Comparison of ENCODE assay signal across 10 cellular contexts in the genomic region with DNA sequence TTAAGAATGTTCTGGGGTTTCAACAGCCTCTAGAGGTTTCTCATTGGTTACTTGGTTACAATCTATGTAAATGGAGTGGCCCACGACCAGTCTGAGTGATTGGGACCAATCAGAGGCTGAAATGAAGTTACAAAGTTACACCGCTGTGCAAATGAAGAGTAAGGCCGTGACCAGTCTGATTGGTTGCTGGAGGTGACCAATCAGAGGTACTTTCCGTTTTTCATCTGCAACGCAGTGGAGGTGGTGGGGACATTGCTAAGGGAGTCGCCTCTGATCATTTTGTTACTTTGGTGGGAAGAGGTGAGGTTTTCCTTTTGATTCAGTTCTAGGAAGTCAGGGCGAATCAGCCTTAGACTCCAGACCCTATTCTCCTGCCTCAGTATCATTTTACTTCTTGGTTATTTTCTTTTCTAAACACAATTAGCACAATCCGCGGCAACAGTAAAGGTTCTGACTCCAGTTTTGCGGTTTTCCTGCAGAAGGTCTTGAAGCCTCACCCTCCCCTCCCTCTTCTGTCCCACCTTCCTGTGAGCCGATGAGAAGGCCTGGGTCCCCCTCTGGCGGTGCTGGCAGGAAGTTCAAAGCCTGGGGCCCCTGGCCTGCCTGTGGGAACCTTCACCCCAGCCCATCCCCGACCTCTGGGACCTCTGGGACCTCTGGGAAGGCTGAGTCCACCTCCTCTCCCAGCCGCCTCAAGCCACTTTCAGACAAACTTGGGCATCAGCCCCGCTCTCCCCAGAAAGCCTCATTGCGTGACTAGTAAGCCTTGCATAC. TPM values are rescaled to one million over a fixed set of nuclear protein-coding genes. Genes with fewer than 3 reads are reported as not detected.
DNase-seq lines count a peak whose midpoint lies in the region; ATAC-seq and TF ChIP-seq lines count a peak whose summit lies in the region.
"Had no signal": no experiment of that assay in that cellular context is flagged by ENCODE, and none has a peak within 500 bp of the region (broad histone marks: within the 10 kb centered on the region; RNA-seq: fewer than 3 reads in every experiment).

No MANE protein-coding gene starts in this region.

- H3K4me1 Mint-ChIP-seq in activated CD4-positive, alpha-beta memory T cell treated with anti-CD3 and anti-CD28 coated beads for 36 hours (ENCODE audit: low read depth), result peaks cover 19% of the 10 kb centered on the region
- no peaks in the 10 kb centered on the region for H3K4me1 Mint-ChIP-seq in central memory CD8-positive, alpha-beta T cell

- POLR2A ChIA-PET in activated CD4-positive, alpha-beta memory T cell treated with anti-CD3 and anti-CD28 coated beads for 36 hours (lab: Charles Lee), result no interaction called here

- H3K27me3 ChIP-seq in vagina, result no peaks in the 10 kb centered on the region
- H3K27me3 ChIP-seq: cardiac muscle cell had no signal

- H3K27me3 Mint-ChIP-seq in activated CD4-positive, alpha-beta memory T cell treated with anti-CD3 and anti-CD28 coated beads for 36 hours, result peaks cover under 1% of the 10 kb centered on the region
- peaks cover 17% of the 10 kb centered on the region for H3K27me3 Mint-ChIP-seq in central memory CD8-positive, alpha-beta T cell

- peak overlapping the region; percentile 77 for H3K27ac Mint-ChIP-seq in activated CD4-positive, alpha-beta memory T cell treated with anti-CD3 and anti-CD28 coated beads for 36 hours
- no peak overlapping the region for H3K27ac Mint-ChIP-seq in central memory CD8-positive, alpha-beta T cell (ENCODE audit: low read depth)

- no peaks in the 10 kb centered on the region for H3K36me3 ChIP-seq in vagina
- H3K36me3 ChIP-seq: cardiac muscle cell had no signal

- ATAC-seq in central memory CD8-positive, alpha-beta T cell (replicated peaks; ENCODE audit: extremely low read depth, poor library complexity, severe bottlenecking), result peak; percentile 43
- ATAC-seq in GM19023 (IDR thresholded peaks at IDR 0.05; ENCODE audit: unreplicated experiment), result no peak
- ATAC-seq: psoas muscle had no signal

- H3K36me3 Mint-ChIP-seq in activated CD4-positive, alpha-beta memory T cell treated with anti-CD3 and anti-CD28 coated beads for 36 hours, result no peaks in the 10 kb centered on the region
- H3K36me3 Mint-ChIP-seq in central memory CD8-positive, alpha-beta T cell (ENCODE audit: insufficient read depth), result no peaks in the 10 kb centered on the region

- H3K4me3 ChIP-seq in vagina (no peak overlapping the region), coronary artery (no peak overlapping the region)
- H3K4me3 ChIP-seq: cardiac muscle cell, psoas muscle had no signal

- no peaks in the 10 kb centered on the region for H3K9me3 Mint-ChIP-seq in activated CD4-positive, alpha-beta memory T cell treated with anti-CD3 and anti-CD28 coated beads for 36 hours
- H3K9me3 Mint-ChIP-seq in central memory CD8-positive, alpha-beta T cell, result no peaks in the 10 kb centered on the region

- CTCF ChIA-PET in activated CD4-positive, alpha-beta memory T cell treated with anti-CD3 and anti-CD28 coated beads for 36 hours (lab: Charles Lee), result interaction anchor here (1.1 kb wide), 2 partner anchors 9 to 19 kb away, joined by 3 to 5 read pairs; no protein-coding TSS in a partner anchor

- TF ChIP-seq POLR2A in vagina (IDR thresholded peaks at IDR 0.05), result no peak

- DNase-seq in KG1 (lab: John Stamatoyannopoulos, UW), result peak; percentile 81
- DNase-seq in activated CD4-positive, alpha-beta memory T cell treated with anti-CD3 and anti-CD28 coated beads for 36 hours, result peak; percentile 80
- peak; percentile 30 to 33 for DNase-seq in central memory CD8-positive, alpha-beta T cell (ENCODE audit: low spot score in 2 of 2)
- peak; percentile 42 for DNase-seq in stimulated activated CD8-positive, alpha-beta memory T cell treated with anti-CD3 and anti-CD28 coated beads, Interleukin-15, amount 100 ng/mL, for 1 hour (ENCODE audit: low read depth)
- DNase-seq in vagina (ENCODE audit: extremely low spot score in 2 of 2), result no peak
- DNase-seq in coronary artery (ENCODE audit: low spot score), result no peak
- no peak for DNase-seq in DMS53 (lab: John Stamatoyannopoulos, UW)

- no peak for TF ChIP-seq CTCF in vagina (IDR thresholded peaks at IDR 0.05)
- TF ChIP-seq CTCF in coronary artery (IDR thresholded peaks at IDR 0.05), result no peak

- H3K9me3 ChIP-seq in vagina, result no peaks in the 10 kb centered on the region
- H3K9me3 ChIP-seq: psoas muscle had no signal

- intact Hi-C loops in activated CD4-positive, alpha-beta memory T cell treated with anti-CD3 and anti-CD28 coated beads for 36 hours (cut with micrococcal nuclease), result no loop called here
- intact Hi-C loops in vagina (cut with DNase I), result no loop called here

- H3K4me1 ChIP-seq in vagina, result no peaks in the 10 kb centered on the region
- H3K4me1 ChIP-seq: psoas muscle had no signal

- peak overlapping the region; percentile 64 for H3K4me3 Mint-ChIP-seq in activated CD4-positive, alpha-beta memory T cell treated with anti-CD3 and anti-CD28 coated beads for 36 hours
- H3K4me3 Mint-ChIP-seq in central memory CD8-positive, alpha-beta T cell, result no peak overlapping the region

- no peak overlapping the region for H3K27ac ChIP-seq in vagina
- H3K27ac ChIP-seq in coronary artery, result no peak overlapping the region
- H3K27ac ChIP-seq: cardiac muscle cell, psoas muscle had no signal

RNA-seq across cellular contexts. Expression of a gene that starts 38.7 kb away (rescaled TPM):
- 1 to 10 TPM in 1 of 2 experiments, under 1 TPM in 1; 0.97 to 1.0 TPM for total RNA-seq in activated CD4-positive, alpha-beta memory T cell treated with anti-CD3 and anti-CD28 coated beads for 36 hours
- total RNA-seq in vagina, result under 0.01 TPM
- total RNA-seq: cardiac muscle cell had no signal

Comparison
In these comparisons a context has a peak if more than half of its experiments do, and no peak if none do; other contexts are left out.
1. DNase-seq: peak in KG1 (single experiment), activated CD4-positive, alpha-beta memory T cell treated with anti-CD3 and anti-CD28 coated beads for 36 hours (single experiment), central memory CD8-positive, alpha-beta T cell (2 of 2) and stimulated activated CD8-positive, alpha-beta memory T cell treated with anti-CD3 and anti-CD28 coated beads, Interleukin-15, amount 100 ng/mL, for 1 hour (single experiment); none in vagina (0 of 2), coronary artery (single experiment) and DMS53 (single experiment).